ENCODE assay signal across 13 cellular contexts in the genomic region with DNA sequence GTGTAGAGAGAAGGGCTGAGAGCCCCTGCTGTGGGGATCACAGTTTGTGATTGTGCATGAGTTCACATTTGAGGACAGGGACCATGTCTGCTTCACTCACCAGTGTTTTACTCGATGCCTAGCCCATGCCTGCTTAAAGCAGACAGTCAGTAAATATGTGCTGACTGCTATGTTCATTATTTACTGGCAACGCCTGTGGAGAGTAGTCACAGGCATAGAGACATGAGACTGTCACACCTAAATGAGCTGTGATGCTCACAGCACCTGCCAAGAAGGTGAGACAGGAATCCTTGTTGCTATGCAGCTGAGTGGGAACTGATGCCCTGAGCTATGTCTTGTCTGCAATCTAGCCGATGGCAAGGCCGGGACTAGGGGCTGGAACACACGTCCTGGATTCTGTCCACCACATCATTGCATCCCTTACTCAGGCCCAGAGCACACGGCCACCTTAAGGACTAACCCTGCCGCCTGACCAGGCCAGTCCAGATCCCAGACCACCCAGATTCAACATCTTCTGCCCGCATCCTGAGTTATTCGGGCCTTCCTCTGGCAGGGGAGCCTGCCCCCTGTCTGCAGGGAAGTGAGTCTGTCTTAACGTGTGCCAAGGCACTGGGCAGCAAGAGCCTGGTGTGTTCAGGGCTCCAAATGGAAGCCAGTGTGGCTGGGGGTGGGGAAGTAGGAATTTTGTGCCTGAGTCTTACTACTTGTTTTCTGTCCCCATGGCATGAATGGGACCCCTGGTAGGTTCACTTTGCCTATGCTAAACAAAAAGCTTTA. TPM values are rescaled to one million over a fixed set of nuclear protein-coding genes. Genes with fewer than 3 reads are reported as not detected.
DNase-seq lines count a peak whose midpoint lies in the region; ATAC-seq and TF ChIP-seq lines count a peak whose summit lies in the region.
"Had no signal": no experiment of that assay in that cellular context is flagged by ENCODE, and none has a peak within 500 bp of the region (broad histone marks: within the 10 kb centered on the region; RNA-seq: fewer than 3 reads in every experiment).

No MANE protein-coding gene starts in this region.

- no peaks in the 10 kb centered on the region for H3K9me3 Mint-ChIP-seq in endothelial cell (ENCODE audit: unreplicated experiment)
- H3K9me3 Mint-ChIP-seq in neural progenitor cell, result no peaks in the 10 kb centered on the region
- H3K9me3 Mint-ChIP-seq: activated CD8-positive, alpha-beta T cell treated with anti-CD3 and anti-CD28 coated beads for 36 hours; activated naive CD4-positive, alpha-beta T cell treated with anti-CD3 and anti-CD28 coated beads, Interleukin-2, amount 50 U/mL, for 24 hours; T-helper 1 cell treated with Interleukin-12 subunit alpha and Interleukin-12 subunit beta and Interleukin-4 antibody, amounts not matched to agents 30 μg/mL and 1 μg/mL, for 36 hours had no signal

- H3K9me3 ChIP-seq in DND-41 (ENCODE audit: insufficient read depth, low read length, severe bottlenecking) (no peaks in the 10 kb centered on the region), Loucy (ENCODE audit: insufficient read depth, low read depth, low read length) (no peaks in the 10 kb centered on the region), neural progenitor cell (ENCODE audit: low read depth) (no peaks in the 10 kb centered on the region)

- no peak for DNase-seq in DND-41
- no peak for DNase-seq in endothelial cell (ENCODE audit: low spot score)
- peak; percentile 66 for DNase-seq in neural progenitor cell (ENCODE audit: low spot score)
- no peak for DNase-seq in omental fat pad (ENCODE audit: low spot score)
- no peak for DNase-seq in HuH-7 (ENCODE audit: low spot score)
- DNase-seq: activated CD8-positive, alpha-beta T cell treated with anti-CD3 and anti-CD28 coated beads for 36 hours; COR-L47; NCI-H1105 treated with DMSO at 0.1 percent for 48 hours had no signal

- H2AFZ ChIP-seq in DND-41 (ENCODE audit: low read depth, low read length), result no peak overlapping the region
- H2AFZ ChIP-seq in Loucy (ENCODE audit: low read length), result no peak overlapping the region
- no peak overlapping the region for H2AFZ ChIP-seq in neural progenitor cell (replicated peaks)

- H3K27ac ChIP-seq in DND-41 (ENCODE audit: low read length), result no peak overlapping the region
- no peak overlapping the region for H3K27ac ChIP-seq in neural progenitor cell

- no peaks in the 10 kb centered on the region for H3K9me2 ChIP-seq in Loucy (replicated peaks; ENCODE audit: low read depth, low read length)

- peak; percentile 53; the same call in 2 of the 3 replicates for ATAC-seq in DND-41 (ENCODE audit: insufficient read depth, low read depth)
- no peak for ATAC-seq in GM18867 (IDR thresholded peaks at IDR 0.05; ENCODE audit: unreplicated experiment)
- ATAC-seq in HG02981 (IDR thresholded peaks at IDR 0.05; ENCODE audit: unreplicated experiment), result no peak
- no peak for ATAC-seq in omental fat pad (ENCODE audit: low FRiP score)
- ATAC-seq: activated CD8-positive, alpha-beta T cell treated with anti-CD3 and anti-CD28 coated beads for 36 hours had no signal

- H3K36me3 Mint-ChIP-seq in endothelial cell (ENCODE audit: low read depth, unreplicated experiment), result peaks cover 49% of the 10 kb centered on the region
- no peaks in the 10 kb centered on the region for H3K36me3 Mint-ChIP-seq in neural progenitor cell
- H3K36me3 Mint-ChIP-seq: activated naive CD4-positive, alpha-beta T cell treated with anti-CD3 and anti-CD28 coated beads, Interleukin-2, amount 50 U/mL, for 24 hours had no signal

- H3K9ac ChIP-seq in DND-41 (ENCODE audit: low read depth, low read length) (no peak overlapping the region), Loucy (ENCODE audit: low read depth, low read length, poor library complexity, severe bottlenecking) (no peak overlapping the region), neural progenitor cell (no peak overlapping the region)

- H3K79me2 ChIP-seq in DND-41 (ENCODE audit: insufficient read depth, low read length) (no peaks in the 10 kb centered on the region), Loucy (ENCODE audit: insufficient read depth, low read length) (no peaks in the 10 kb centered on the region), neural progenitor cell (ENCODE audit: low read depth) (no peaks in the 10 kb centered on the region)

- H3K4me3 Mint-ChIP-seq in endothelial cell (ENCODE audit: unreplicated experiment) (no peak overlapping the region), neural progenitor cell (no peak overlapping the region)
- H3K4me3 Mint-ChIP-seq: activated CD8-positive, alpha-beta T cell treated with anti-CD3 and anti-CD28 coated beads for 36 hours; activated naive CD4-positive, alpha-beta T cell treated with anti-CD3 and anti-CD28 coated beads, Interleukin-2, amount 50 U/mL, for 24 hours; T-helper 1 cell treated with Interleukin-12 subunit alpha and Interleukin-12 subunit beta and Interleukin-4 antibody, amounts not matched to agents 30 μg/mL and 1 μg/mL, for 36 hours had no signal

- H3K36me3 ChIP-seq in DND-41 (ENCODE audit: insufficient read depth, low read length), result no peaks in the 10 kb centered on the region
- H3K36me3 ChIP-seq in Loucy (ENCODE audit: insufficient read depth, low read length), result no peaks in the 10 kb centered on the region
- no peaks in the 10 kb centered on the region for H3K36me3 ChIP-seq in neural progenitor cell

- H3K27me3 Mint-ChIP-seq in endothelial cell (ENCODE audit: unreplicated experiment), result peaks cover 14% of the 10 kb centered on the region
- peaks cover 15% of the 10 kb centered on the region for H3K27me3 Mint-ChIP-seq in neural progenitor cell (ENCODE audit: insufficient read depth, low read depth)
- H3K27me3 Mint-ChIP-seq: activated CD8-positive, alpha-beta T cell treated with anti-CD3 and anti-CD28 coated beads for 36 hours; activated naive CD4-positive, alpha-beta T cell treated with anti-CD3 and anti-CD28 coated beads, Interleukin-2, amount 50 U/mL, for 24 hours had no signal

- H3K4me2 ChIP-seq in DND-41 (ENCODE audit: insufficient read depth, low read length) (no peak overlapping the region), Loucy (ENCODE audit: low read depth, low read length, poor library complexity, severe bottlenecking) (no peak overlapping the region), neural progenitor cell (no peak overlapping the region)

- no peaks in the 10 kb centered on the region for H3F3A ChIP-seq in Loucy (ENCODE audit: low read depth)
- H3F3A ChIP-seq in neural progenitor cell (ENCODE audit: low read depth), result no peaks in the 10 kb centered on the region

- no peaks in the 10 kb centered on the region for H3K4me1 ChIP-seq in DND-41 (ENCODE audit: insufficient read depth, low read length)
- no peaks in the 10 kb centered on the region for H3K4me1 ChIP-seq in Loucy (ENCODE audit: insufficient read depth, low read length, poor library complexity, severe bottlenecking)
- peaks cover 7% of the 10 kb centered on the region for H3K4me1 ChIP-seq in neural progenitor cell

- H3K4me3 ChIP-seq in DND-41 (ENCODE audit: low read depth in 1 of 2, low read length in 2 of 2) (no peak overlapping the region), Loucy (ENCODE audit: low read length, poor library complexity, severe bottlenecking) (no peak overlapping the region), neural progenitor cell (no peak overlapping the region)

- TF ChIP-seq CTCF in DND-41 (IDR thresholded peaks at IDR 0.05; ENCODE audit: borderline replicate concordance, extremely low read depth, low read length, poor library complexity, severe bottlenecking), result peak; percentile 46
- TF ChIP-seq CTCF in Loucy (conservative IDR thresholded peaks at IDR 0.05; ENCODE audit: low read length), result peak; percentile 59
- no peak for TF ChIP-seq CTCF in endothelial cell (IDR thresholded peaks at IDR 0.05; ENCODE audit: unreplicated experiment)
- TF ChIP-seq CTCF in neural progenitor cell (IDR thresholded peaks at IDR 0.05), result peak; percentile 62
- no peak for TF ChIP-seq CTCF in omental fat pad (IDR thresholded peaks at IDR 0.05)

- H4K20me1 ChIP-seq in DND-41 (ENCODE audit: insufficient read depth, low read length), result no peaks in the 10 kb centered on the region
- H4K20me1 ChIP-seq in Loucy (ENCODE audit: insufficient read depth, low read length, poor library complexity, severe bottlenecking), result no peaks in the 10 kb centered on the region
- H4K20me1 ChIP-seq in neural progenitor cell (ENCODE audit: low read depth), result no peaks in the 10 kb centered on the region

- H3K27ac Mint-ChIP-seq in endothelial cell (ENCODE audit: unreplicated experiment) (peak overlapping the region; percentile 90), neural progenitor cell (no peak overlapping the region)
- H3K27ac Mint-ChIP-seq: activated CD8-positive, alpha-beta T cell treated with anti-CD3 and anti-CD28 coated beads for 36 hours; activated naive CD4-positive, alpha-beta T cell treated with anti-CD3 and anti-CD28 coated beads, Interleukin-2, amount 50 U/mL, for 24 hours; T-helper 1 cell treated with Interleukin-12 subunit alpha and Interleukin-12 subunit beta and Interleukin-4 antibody, amounts not matched to agents 30 μg/mL and 1 μg/mL, for 36 hours had no signal

- peaks cover 53% of the 10 kb centered on the region for H3K4me1 Mint-ChIP-seq in endothelial cell (ENCODE audit: unreplicated experiment)
- H3K4me1 Mint-ChIP-seq in neural progenitor cell, result peaks cover 6% of the 10 kb centered on the region
- H3K4me1 Mint-ChIP-seq: activated naive CD4-positive, alpha-beta T cell treated with anti-CD3 and anti-CD28 coated beads, Interleukin-2, amount 50 U/mL, for 24 hours had no signal

- H3K27me3 ChIP-seq in DND-41 (ENCODE audit: insufficient read depth, low read length, poor library complexity) (no peaks in the 10 kb centered on the region), Loucy (ENCODE audit: insufficient read depth, low read length, poor library complexity, severe bottlenecking) (no peaks in the 10 kb centered on the region), neural progenitor cell (no peaks in the 10 kb centered on the region)

RNA-seq across cellular contexts. Expression of gene FGD5, which starts 44.8 kb away (rescaled TPM):
- total RNA-seq in endothelial cell (ENCODE audit: unreplicated experiment) (294 TPM), neural progenitor cell (ENCODE audit: low replicate concordance) (0.24 and 0.25 TPM in 2 replicates), omental fat pad (10 to 100 TPM in 3 of 4 donors, 1 to 10 TPM in 1; 9.1 to 75.0 (median 16.1) TPM)
- total RNA-seq: activated CD8-positive, alpha-beta T cell treated with anti-CD3 and anti-CD28 coated beads for 36 hours had no signal

Comparison
In these comparisons a context has a peak if more than half of its experiments do, and no peak if none do; other contexts are left out.
1. CTCF ChIP-seq: peak in DND-41 (single experiment), Loucy (single experiment) and neural progenitor cell (single experiment); none in endothelial cell (single experiment) and omental fat pad (0 of 3).